ENCODE assay signal across 10 cellular contexts in genomic region chr3:37492977-37493471, GRCh38. TPM values are rescaled to one million over a fixed set of nuclear protein-coding genes. Genes with fewer than 3 reads are reported as not detected.
DNase-seq lines count a peak whose midpoint lies in the region; TF ChIP-seq lines count a peak whose summit lies in the region.
"Had no signal": no experiment of that assay in that cellular context is flagged by ENCODE, and none has a peak within 500 bp of the region (broad histone marks: within the 10 kb centered on the region; RNA-seq: fewer than 3 reads in every experiment).

No MANE protein-coding gene starts in this region.

- no peak overlapping the region for H3K4me3 Mint-ChIP-seq in dendritic cell treated with granulocyte-macrophage colony-stimulating factor and Interleukin-4, amounts not matched to agents 40 ng/mL and 50 ng/mL, for 4 days
- H3K4me3 Mint-ChIP-seq in activated CD4-positive, alpha-beta memory T cell treated with anti-CD3 and anti-CD28 coated beads for 36 hours = no peak overlapping the region
- no peak overlapping the region for H3K4me3 Mint-ChIP-seq in type B pancreatic cell
- H3K4me3 Mint-ChIP-seq: activated T-cell treated with anti-CD3 and anti-CD28 coated beads, Interleukin-2, amount 50 U/mL, for 4 hours had no signal

- TF ChIP-seq EP300 in ovary (IDR thresholded peaks at IDR 0.05) = no peak

- CTCF ChIA-PET in activated CD4-positive, alpha-beta memory T cell treated with anti-CD3 and anti-CD28 coated beads for 36 hours (lab: Charles Lee) = no interaction called here

- TF ChIP-seq CTCF in parathyroid adenoma (IDR thresholded peaks at IDR 0.05) = no peak
- no peak for TF ChIP-seq CTCF in ovary (IDR thresholded peaks at IDR 0.05)
- no peak for TF ChIP-seq CTCF in type B pancreatic cell (conservative IDR thresholded peaks at IDR 0.05)
- no peak for TF ChIP-seq CTCF in GM13976 (IDR thresholded peaks at IDR 0.05; ENCODE audit: borderline replicate concordance, control extremely low read depth, extremely low read depth, insufficient read depth, missing control alignments)

- no peaks in the 10 kb centered on the region for H3K36me3 ChIP-seq in parathyroid adenoma (ENCODE audit: control insufficient read depth, insufficient read depth, low read length)
- no peaks in the 10 kb centered on the region for H3K36me3 ChIP-seq in ovary

- peak overlapping the region; percentile 57 for H3K27ac Mint-ChIP-seq in dendritic cell treated with granulocyte-macrophage colony-stimulating factor and Interleukin-4, amounts not matched to agents 40 ng/mL and 50 ng/mL, for 4 days
- H3K27ac Mint-ChIP-seq in activated CD4-positive, alpha-beta memory T cell treated with anti-CD3 and anti-CD28 coated beads for 36 hours = no peak overlapping the region
- no peak overlapping the region for H3K27ac Mint-ChIP-seq in type B pancreatic cell

- TF ChIP-seq POLR2A in ovary (IDR thresholded peaks at IDR 0.05) = no peak

- H3K4me1 Mint-ChIP-seq in dendritic cell treated with granulocyte-macrophage colony-stimulating factor and Interleukin-4, amounts not matched to agents 40 ng/mL and 50 ng/mL, for 4 days (ENCODE audit: low read depth) = peaks cover 64% of the 10 kb centered on the region
- no peaks in the 10 kb centered on the region for H3K4me1 Mint-ChIP-seq in activated CD4-positive, alpha-beta memory T cell treated with anti-CD3 and anti-CD28 coated beads for 36 hours (ENCODE audit: low read depth)
- H3K4me1 Mint-ChIP-seq in type B pancreatic cell (ENCODE audit: unreplicated experiment) = peaks cover 24% of the 10 kb centered on the region

- intact Hi-C loops in dendritic cell treated with granulocyte-macrophage colony-stimulating factor and Interleukin-4, amounts not matched to agents 40 ng/mL and 50 ng/mL, for 4 days (cut with micrococcal nuclease) = no loop called here
- intact Hi-C loops in ovary (cut with DNase I) = no loop called here
- intact Hi-C loops in activated CD4-positive, alpha-beta memory T cell treated with anti-CD3 and anti-CD28 coated beads for 36 hours (cut with micrococcal nuclease) = no loop called here

- H3K4me2 ChIP-seq in parathyroid adenoma (ENCODE audit: low read length) = no peak overlapping the region
- H3K4me2 ChIP-seq: KMS-11 had no signal

- H3K9me3 Mint-ChIP-seq in dendritic cell treated with granulocyte-macrophage colony-stimulating factor and Interleukin-4, amounts not matched to agents 40 ng/mL and 50 ng/mL, for 4 days = no peaks in the 10 kb centered on the region
- peaks cover 8% of the 10 kb centered on the region for H3K9me3 Mint-ChIP-seq in activated CD4-positive, alpha-beta memory T cell treated with anti-CD3 and anti-CD28 coated beads for 36 hours
- H3K9me3 Mint-ChIP-seq in type B pancreatic cell = no peaks in the 10 kb centered on the region

- H3K9me3 ChIP-seq in parathyroid adenoma (ENCODE audit: control insufficient read depth, low read length) (no peaks in the 10 kb centered on the region), ovary (no peaks in the 10 kb centered on the region)

- no peak overlapping the region for H3K9ac ChIP-seq in parathyroid adenoma
- H3K9ac ChIP-seq: KMS-11 had no signal

- DNase-seq in GM04503 (ENCODE audit: low read depth) (peak; percentile 53), NCI-H2081 (lab: John Stamatoyannopoulos, UW) (peak; percentile 42 to 75), ovary (no peak), type B pancreatic cell (ENCODE audit: extremely low spot score, unreplicated experiment) (no peak), GM13976 (ENCODE audit: low spot score) (no peak)
- no peak for DNase-seq in activated CD4-positive, alpha-beta memory T cell treated with anti-CD3 and anti-CD28 coated beads for 36 hours
- DNase-seq: activated T-cell treated with anti-CD3 and anti-CD28 coated beads, Interleukin-2, amount 50 U/mL, for 4 hours had no signal

- H3K4me1 ChIP-seq in parathyroid adenoma (no peaks in the 10 kb centered on the region), ovary (ENCODE audit: insufficient read depth) (no peaks in the 10 kb centered on the region)

- 66 to 80% (median 71%) methylated on average over 3 of the region's 3 CpGs for WGBS in ovary, 3 donors

- peaks cover 3% of the 10 kb centered on the region for H3K27me3 Mint-ChIP-seq in dendritic cell treated with granulocyte-macrophage colony-stimulating factor and Interleukin-4, amounts not matched to agents 40 ng/mL and 50 ng/mL, for 4 days
- H3K27me3 Mint-ChIP-seq in activated CD4-positive, alpha-beta memory T cell treated with anti-CD3 and anti-CD28 coated beads for 36 hours = peaks cover 8% of the 10 kb centered on the region
- H3K27me3 Mint-ChIP-seq in type B pancreatic cell = peaks cover 3% of the 10 kb centered on the region

- H2AFZ ChIP-seq in parathyroid adenoma = no peak overlapping the region

- H3K27me3 ChIP-seq in parathyroid adenoma (ENCODE audit: control insufficient read depth, insufficient read depth, low read length) (no peaks in the 10 kb centered on the region), ovary (no peaks in the 10 kb centered on the region)

- no peaks in the 10 kb centered on the region for H3K79me2 ChIP-seq in parathyroid adenoma

- H3K4me3 ChIP-seq in parathyroid adenoma (ENCODE audit: low read depth, low read length) = no peak overlapping the region
- no peak overlapping the region for H3K4me3 ChIP-seq in ovary

- no peaks in the 10 kb centered on the region for H3K36me3 Mint-ChIP-seq in dendritic cell treated with granulocyte-macrophage colony-stimulating factor and Interleukin-4, amounts not matched to agents 40 ng/mL and 50 ng/mL, for 4 days (ENCODE audit: low read depth)
- H3K36me3 Mint-ChIP-seq in activated CD4-positive, alpha-beta memory T cell treated with anti-CD3 and anti-CD28 coated beads for 36 hours = no peaks in the 10 kb centered on the region
- peaks cover 22% of the 10 kb centered on the region for H3K36me3 Mint-ChIP-seq in type B pancreatic cell

- in situ Hi-C loops in GM13976 (cut with MboI; ENCODE audit: low sequenced_read_pairs, unreplicated experiment) = no loop called here

- H3K27ac ChIP-seq in parathyroid adenoma = peak overlapping the region; percentile 42
- H3K27ac ChIP-seq in ovary = no peak overlapping the region
- H3K27ac ChIP-seq: KMS-11 had no signal

- POLR2A ChIA-PET in activated CD4-positive, alpha-beta memory T cell treated with anti-CD3 and anti-CD28 coated beads for 36 hours (lab: Charles Lee) = no interaction called here

RNA-seq across cellular contexts. Expression of gene ITGA9, which starts 41.1 kb away (rescaled TPM):
- total RNA-seq in ovary (10 to 100 TPM in 6 of 7 donors, 1 to 10 TPM in 1; 6.7 to 22.6 (median 15.5) TPM), type B pancreatic cell (ENCODE audit: low replicate concordance) (10.8 and 39.0 TPM in 2 replicates)
- polyA plus RNA-seq in ovary = 10 to 100 TPM in 1 of 2 donors, 1 to 10 TPM in 1; 8.0 to 26.7 TPM
- total RNA-seq in activated CD4-positive, alpha-beta memory T cell treated with anti-CD3 and anti-CD28 coated beads for 36 hours = under 1 TPM; 0.14 to 0.27 TPM

Comparison
In these comparisons a context has a peak if more than half of its experiments do, and no peak if none do; other contexts are left out.
1. DNase-seq: peak in GM04503 (single experiment) and NCI-H2081 (2 of 2); none in ovary (0 of 5), activated CD4-positive, alpha-beta memory T cell treated with anti-CD3 and anti-CD28 coated beads for 36 hours (single experiment), type B pancreatic cell (single experiment) and GM13976 (single experiment).